ENCODE assay signal across 8 cellular contexts in the genomic region with DNA sequence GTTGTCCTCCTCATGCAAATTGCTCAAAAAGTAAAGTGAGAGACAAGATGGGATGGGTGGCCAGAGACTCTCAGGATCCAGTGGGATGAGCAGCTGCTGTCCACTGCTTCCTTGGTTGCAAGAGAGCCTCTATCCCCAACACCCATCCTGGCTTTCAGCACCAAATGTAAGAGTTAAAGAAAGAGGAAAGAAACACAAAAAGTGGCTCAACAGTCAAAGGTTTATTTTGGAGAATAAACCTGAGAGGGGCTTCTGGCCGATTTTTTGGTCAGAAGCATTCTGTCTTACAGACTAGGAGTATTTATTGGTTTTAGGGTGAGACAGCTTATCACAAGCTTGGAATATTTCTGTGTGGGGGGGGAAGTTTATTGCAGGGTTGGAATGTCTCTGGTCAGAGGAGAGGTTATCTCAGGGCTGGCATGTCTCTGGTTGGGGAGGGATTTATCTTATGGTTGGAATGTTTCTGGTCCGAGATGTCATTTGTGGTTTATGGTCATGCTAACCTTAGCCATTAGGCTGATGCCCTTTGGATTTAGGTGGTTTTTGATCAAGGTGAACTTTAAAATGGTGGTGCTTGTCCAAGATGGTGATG. TPM values are rescaled to one million over a fixed set of nuclear protein-coding genes. Genes with fewer than 3 reads are reported as not detected.
DNase-seq lines count a peak whose midpoint lies in the region; ATAC-seq, FAIRE-seq and TF ChIP-seq lines count a peak whose summit lies in the region.
"Not testable (repeated sequence)": the region's sequence is repeated elsewhere in the genome, so short reads cannot be mapped to it uniquely, and the experiment has no call there.
"Had no signal": no experiment of that assay in that cellular context is flagged by ENCODE, and none has a peak within 500 bp of the region (broad histone marks: within the 10 kb centered on the region; RNA-seq: fewer than 3 reads in every experiment).

No MANE protein-coding gene starts in this region.

- TF ChIP-seq POLR2A in K562 (conservative IDR thresholded peaks at IDR 0.05), result not testable (repeated sequence)

- not testable (repeated sequence) for H3K36me3 ChIP-seq in HEK293 (ENCODE audit: control insufficient read depth in 2 of 2, insufficient read depth in 1 of 2, low read length in 2 of 2); K562 (ENCODE audit: control insufficient read depth, insufficient read depth, low read length)

- CTCF ChIA-PET in HEK293 (lab: Yijun Ruan, JAX), result interaction anchor here (1.4 kb wide), 1 partner anchor 97 kb away, joined by 5 read pairs; no protein-coding TSS in a partner anchor
- CTCF ChIA-PET in K562 (lab: Yijun Ruan, JAX; ENCODE audit: low intra/inter-chr PET ratio), result not testable (repeated sequence)

- H3K79me2 ChIP-seq in K562 (ENCODE audit: control insufficient read depth, insufficient read depth, low read length), result not testable (repeated sequence)

- H3K27ac ChIP-seq in HEK293 (ENCODE audit: extremely low read depth, low read depth, low read length); K562 (ENCODE audit: extremely low read depth, low read depth, low read length): not testable (repeated sequence)

- not testable (repeated sequence) for H3K9me1 ChIP-seq in K562 (ENCODE audit: control insufficient read depth, insufficient read depth, low read length)

- DNase-seq in A172 (ENCODE audit: low spot score), result peak; percentile 60
- DNase-seq in RCC 7860 (ENCODE audit: low spot score), result peak; percentile 44
- DNase-seq in K562 (ENCODE audit: extremely low read depth in 1 of 4, low spot score in 3 of 4); endothelial cell (ENCODE audit: low spot score); nephron progenitor cell: not testable (repeated sequence)

- not testable (repeated sequence) for H3K4me3 ChIP-seq in HEK293 (ENCODE audit: low read depth, low read length); K562

- not testable (repeated sequence) for H3K27me3 Mint-ChIP-seq in endothelial cell (ENCODE audit: unreplicated experiment)
- H3K27me3 Mint-ChIP-seq in nephron progenitor cell (ENCODE audit: low read depth, poor library complexity), result peaks cover 72% of the 10 kb centered on the region

- not testable (repeated sequence) for H3K4me1 ChIP-seq in HEK293 (ENCODE audit: control insufficient read depth, insufficient read depth, low read length); K562 (replicated peaks in 1 of 2; ENCODE audit: control insufficient read depth in 2 of 2, insufficient read depth in 2 of 2, low read length in 2 of 2)

- not testable (repeated sequence) for H3K4me1 Mint-ChIP-seq in endothelial cell (ENCODE audit: unreplicated experiment); nephron progenitor cell

- peak overlapping the region; percentile 77 for H3K4me3 Mint-ChIP-seq in endothelial cell (ENCODE audit: unreplicated experiment)
- H3K4me3 Mint-ChIP-seq in nephron progenitor cell, result not testable (repeated sequence)

- intact Hi-C loops in K562 (cut with micrococcal nuclease), result not testable (repeated sequence)

- TF ChIP-seq RAD21 in K562 (CRISPR knock-in tag; conservative IDR thresholded peaks at IDR 0.05 in 1 of 2, IDR thresholded peaks at IDR 0.05 in 1 of 2), result not testable (repeated sequence)

- TF ChIP-seq CTCF in HEK293 (tag by site-specific recombination; IDR thresholded peaks at IDR 0.05); K562 (IDR thresholded peaks at IDR 0.05 in 2 of 3, conservative IDR thresholded peaks at IDR 0.05 in 1 of 3; ENCODE audit: insufficient read depth in 2 of 3, low read depth in 1 of 3, low read length in 3 of 3); endothelial cell (IDR thresholded peaks at IDR 0.05; ENCODE audit: unreplicated experiment); nephron progenitor cell (IDR thresholded peaks at IDR 0.05): not testable (repeated sequence)

- not testable (repeated sequence) for FAIRE-seq in RCC 7860 (lab: Jason Lieb, UNC); K562 (lab: Jason Lieb, UNC)

- WGBS in K562 (ENCODE audit: insufficient coverage, low coverage, missing lambda C conversion rate), result 0% methylated on average over 1 of the region's 2 CpGs

- not testable (repeated sequence) for BruUV-seq in K562 (replicated peaks; lab: Mats Ljungman, UMichigan)

- H3K9ac ChIP-seq in K562 (ENCODE audit: insufficient read depth in 1 of 2, low read depth in 2 of 2, low read length in 2 of 2), result not testable (repeated sequence)

- not testable (repeated sequence) for H3K4me2 ChIP-seq in K562 (ENCODE audit: insufficient read depth, low read length)

- POLR2A ChIA-PET in HEK293 (lab: Yijun Ruan, JAX); K562 (lab: Yijun Ruan, JAX): not testable (repeated sequence)

- in situ Hi-C loops in K562 (cut with MboI), result not testable (repeated sequence)

- TF ChIP-seq EP300 in K562 (IDR thresholded peaks at IDR 0.05; ENCODE audit: low read length), result not testable (repeated sequence)

- peaks cover 16% of the 10 kb centered on the region for H3K36me3 Mint-ChIP-seq in endothelial cell (ENCODE audit: low read depth, unreplicated experiment)
- H3K36me3 Mint-ChIP-seq in nephron progenitor cell (ENCODE audit: low read depth), result peaks cover 15% of the 10 kb centered on the region

- H3K27me3 ChIP-seq in K562 (ENCODE audit: control insufficient read depth in 2 of 2, insufficient read depth in 2 of 2, low read length in 2 of 2), result peaks cover 16 to 51% of the 10 kb centered on the region in 2 experiments

- not testable (repeated sequence) for H3K27ac Mint-ChIP-seq in endothelial cell (ENCODE audit: unreplicated experiment)
- peak overlapping the region; percentile 40 for H3K27ac Mint-ChIP-seq in nephron progenitor cell

- not testable (repeated sequence) for ATAC-seq in K562

- H3K9me3 Mint-ChIP-seq in endothelial cell (ENCODE audit: unreplicated experiment), result not testable (repeated sequence)
- peaks cover 66% of the 10 kb centered on the region for H3K9me3 Mint-ChIP-seq in nephron progenitor cell

- H2AFZ ChIP-seq in K562 (ENCODE audit: low read depth, low read length), result not testable (repeated sequence)

- not testable (repeated sequence) for H4K20me1 ChIP-seq in K562 (replicated peaks; ENCODE audit: control insufficient read depth, insufficient read depth, low read length)

- not testable (repeated sequence) for H3K9me3 ChIP-seq in HEK293 (ENCODE audit: control insufficient read depth, insufficient read depth, low read depth, low read length); K562 (replicated peaks; ENCODE audit: control insufficient read depth, insufficient read depth, low read depth, low read length)

TF ChIP-seq in HEK293, 187 proteins besides CTCF, POLR2A, EP300 and RAD21 (continues in another document):
- TF ChIP-seq ZNF529 (tag by site-specific recombination; IDR thresholded peaks at IDR 0.05; ENCODE audit: insufficient replicate concordance) (peak; percentile 48), SETDB1 (IDR thresholded peaks at IDR 0.05; ENCODE audit: insufficient read length, low read length) (peak; percentile 91)

TF ChIP-seq in K562, 482 proteins besides CTCF, POLR2A, EP300 and RAD21:
- peak; percentile 98 for TF ChIP-seq HLTF (IDR thresholded peaks at IDR 0.05)

RNA-seq across cellular contexts. Expression of gene B4GALNT2, which starts 3.1 kb away (rescaled TPM):
- not detected in 2 replicates for total RNA-seq in A172 (2014; rRNA removed; shearing (Covaris generic))
- total RNA-seq in K562 (2011; cell fraction: chromatin; rRNA removed; ENCODE audit: low replicate concordance), result 0.11 TPM in 1 of 2 replicates, not detected in the other
- not detected in 2 replicates for total RNA-seq in K562 (2011; cell fraction: nucleolus; rRNA removed)
- 0.07 and 0.08 TPM in 2 replicates for total RNA-seq in K562 (2011; cell fraction: nucleoplasm; rRNA removed)
- total RNA-seq in K562 (2014; rRNA removed) (not detected in 2 replicates), K562 (2014; rRNA removed; fragmentation: Illumina TruSeq; extraction: Trizol) (not detected in 2 replicates), K562 (2015; rRNA removed; fragmentation: Illumina TruSeq; extraction: Trizol) (not detected in 2 replicates), K562 (2021) (0.04 TPM in 1 of 2 replicates, not detected in the other), endothelial cell (ENCODE audit: unreplicated experiment) (not detected)
- polyA plus RNA-seq in K562 (2011; rRNA removed) (not detected in 2 replicates), K562 (2014; fragmentation: Illumina TruSeq; extraction: Trizol) (not detected in 2 replicates), K562 (2014; fragmentation: Nextera tagmentation; extraction: Ambion mirVana) (not detected), K562 (2014; rRNA removed) (not detected in 2 replicates)
- not detected in 2 replicates for polyA plus RNA-seq in K562 (2011; cell fraction: cytosol; rRNA removed)
- not detected in 2 replicates for polyA plus RNA-seq in K562 (2011; cell fraction: nucleus; rRNA removed)
- not detected in 2 replicates for polyA plus RNA-seq in K562 (2012)
- not detected in 2 replicates for polyA minus RNA-seq in K562 (2011; rRNA and poly(A)+ RNA removed)
- not detected in 2 replicates for polyA minus RNA-seq in K562 (2011; cell fraction: cytosol; rRNA and poly(A)+ RNA removed)
- not detected in 2 replicates for polyA minus RNA-seq in K562 (2011; cell fraction: nucleus; rRNA and poly(A)+ RNA removed)
- total RNA-seq: CD8-positive, alpha-beta memory T cell had no signal
- polyA plus RNA-seq: CD14-positive monocyte; CD8-positive, alpha-beta memory T cell had no signal
